ENCODE assay signal across 1 cellular context in genomic region chr2:58109481-58109880, GRCh38.
TF ChIP-seq lines count a peak whose summit lies in the region.

No MANE protein-coding gene starts in this region.

TF ChIP-seq in IMR-90, 13 proteins besides CTCF, POLR2A, EP300 and RAD21:
- no peak for TF ChIP-seq RFX5 (IDR thresholded peaks at IDR 0.05; ENCODE audit: low read depth, low read length)
- no peak for TF ChIP-seq CEBPB (IDR thresholded peaks at IDR 0.05; ENCODE audit: low read depth, low read length)
- no peak for TF ChIP-seq MAZ (IDR thresholded peaks at IDR 0.05; ENCODE audit: borderline replicate concordance, low read depth, low read length)
- TF ChIP-seq RCOR1 (IDR thresholded peaks at IDR 0.05; ENCODE audit: insufficient replicate concordance, low read length) = no peak
- no peak for TF ChIP-seq ELK1 (IDR thresholded peaks at IDR 0.05; ENCODE audit: borderline replicate concordance, low read depth, low read length)
- no peak for TF ChIP-seq MAFK (IDR thresholded peaks at IDR 0.05; ENCODE audit: low read depth, low read length)
- no peak for TF ChIP-seq FOS (IDR thresholded peaks at IDR 0.05; ENCODE audit: low read depth, low read length)
- no peak for TF ChIP-seq NFE2L2 (IDR thresholded peaks at IDR 0.05; ENCODE audit: low read depth, low read length)
- no peak for TF ChIP-seq BHLHE40 (IDR thresholded peaks at IDR 0.05; ENCODE audit: low read depth, low read length)
- TF ChIP-seq SMC3 (IDR thresholded peaks at IDR 0.05; ENCODE audit: low read depth, low read length) = no peak
- TF ChIP-seq MXI1 (IDR thresholded peaks at IDR 0.05; ENCODE audit: borderline replicate concordance, low read depth, low read length) = no peak
- TF ChIP-seq USF2 (IDR thresholded peaks at IDR 0.05; ENCODE audit: low read depth, low read length) = no peak
- TF ChIP-seq CHD1 (IDR thresholded peaks at IDR 0.05; ENCODE audit: low read depth, low read length) = no peak
